In genomic region chr7:78172138-78172887, GRCh38 we compare ENCODE assay signal across 1 cellular context.
TF ChIP-seq lines count a peak whose summit lies in the region.

No MANE protein-coding gene starts in this region.

TF ChIP-seq in WTC11, 78 proteins besides CTCF, POLR2A, EP300 and RAD21 (continued from another document):
- TF ChIP-seq TCF7 (CRISPR knock-in tag; IDR thresholded peaks at IDR 0.05; ENCODE audit: low read depth) (no peak), CREM (CRISPR knock-in tag; IDR thresholded peaks at IDR 0.05) (no peak)
TF ChIP-seq in WTC11: peak in this region for 0.
